Comparison of ENCODE assay signal across 8 cellular contexts in genomic region chr19:57362997-57363705, GRCh38. TPM values are rescaled to one million over a fixed set of nuclear protein-coding genes. Genes with fewer than 3 reads are reported as not detected.
DNase-seq lines count a peak whose midpoint lies in the region; ATAC-seq, FAIRE-seq and TF ChIP-seq lines count a peak whose summit lies in the region.

Gene TRAPPC2B (plus strand): TSS chr19:57363551. CDS start chr19:57364834, 1,283 bp downstream.
Gene ZNF547 (plus strand): TSS chr19:57363551. CDS start chr19:57368556, 5,005 bp downstream.

- no peaks in the 10 kb centered on the region for H3K27me3 ChIP-seq in DND-41 (ENCODE audit: insufficient read depth, low read length, poor library complexity)
- H3K27me3 ChIP-seq in esophagus squamous epithelium: no peaks in the 10 kb centered on the region
- no peaks in the 10 kb centered on the region for H3K27me3 ChIP-seq in muscle layer of duodenum (ENCODE audit: low read depth, low read length)

- WGBS in esophagus squamous epithelium, 2 donors: 2 to 5% methylated on average over 5 to 15 of the region's 50 CpGs

- peak within 1 kb of the TSS; percentile 82 for H3K4me2 ChIP-seq in DND-41 (ENCODE audit: insufficient read depth, low read length)

- TF ChIP-seq CTCF in DND-41 (IDR thresholded peaks at IDR 0.05; ENCODE audit: borderline replicate concordance, extremely low read depth, low read length, poor library complexity, severe bottlenecking) (no peak), esophagus squamous epithelium (IDR thresholded peaks at IDR 0.05) (peak in 1 of 6 experiments; percentile 14)

- no peaks in the 10 kb centered on the region for H3K27me3 Mint-ChIP-seq in activated T-helper 1 cell treated with anti-CD3 and anti-CD28 coated beads, Interleukin-12 subunit alpha, Interleukin-12 subunit beta, Interleukin-2, Interleukin-4 antibody, amounts not matched to agents 30 ng/mL and 10 ng/mL and 1 ng/mL, durations not matched to agents 14 hours and 24 hours and 36 hours (ENCODE audit: insufficient read depth)

- peak within 1 kb of the TSS; percentile 75 for H2AFZ ChIP-seq in DND-41 (ENCODE audit: low read depth, low read length)

- peak within 1 kb of the TSS; percentile 57 for H3K9ac ChIP-seq in DND-41 (ENCODE audit: low read depth, low read length)

- peaks cover 28% of the 10 kb centered on the region for H3K36me3 Mint-ChIP-seq in activated T-helper 1 cell treated with anti-CD3 and anti-CD28 coated beads, Interleukin-12 subunit alpha, Interleukin-12 subunit beta, Interleukin-2, Interleukin-4 antibody, amounts not matched to agents 30 ng/mL and 10 ng/mL and 1 ng/mL, durations not matched to agents 14 hours and 24 hours and 36 hours (ENCODE audit: low read depth)

- peak; percentile 91 for FAIRE-seq in RCC 7860 (lab: Jason Lieb, UNC)

- peaks cover 26% of the 10 kb centered on the region for H3K79me2 ChIP-seq in DND-41 (ENCODE audit: insufficient read depth, low read length)

- peak in 3 of 4 donors; percentile 5 to 67 (median 56) for TF ChIP-seq POLR2A in esophagus squamous epithelium (IDR thresholded peaks at IDR 0.05)

- H3K27ac ChIP-seq in DND-41 (ENCODE audit: low read length) (peak within 1 kb of the TSS; percentile 75), KOPT-K1 (ENCODE audit: low read depth, low read length, poor library complexity, severe bottlenecking) (peak within 1 kb of the TSS; percentile 68), esophagus squamous epithelium (peak within 1 kb of the TSS; percentile 94 to 99 (median 95)), muscle layer of duodenum (ENCODE audit: low read length) (peak within 1 kb of the TSS; percentile 92)

- H3K4me3 Mint-ChIP-seq in activated T-helper 1 cell treated with anti-CD3 and anti-CD28 coated beads, Interleukin-12 subunit alpha, Interleukin-12 subunit beta, Interleukin-2, Interleukin-4 antibody, amounts not matched to agents 30 ng/mL and 10 ng/mL and 1 ng/mL, durations not matched to agents 14 hours and 24 hours and 36 hours: peak within 1 kb of the TSS; percentile 89

- H3K4me3 ChIP-seq in DND-41 (ENCODE audit: low read depth in 1 of 2, low read length in 2 of 2) (peak within 1 kb of the TSS; percentile 60 to 74; a peak in 3 of 4 replicates), esophagus squamous epithelium (peak within 1 kb of the TSS; percentile 69 to 98 (median 82)), muscle layer of duodenum (ENCODE audit: low read depth in 1 of 2, low read length in 2 of 2) (peak within 1 kb of the TSS; percentile 70 to 80)

- peaks cover 19% of the 10 kb centered on the region for H3K4me1 ChIP-seq in DND-41 (ENCODE audit: insufficient read depth, low read length)
- peaks cover 6 to 28% (median 9%) of the 10 kb centered on the region in 3 donors for H3K4me1 ChIP-seq in esophagus squamous epithelium
- peaks cover 0 to 10% of the 10 kb centered on the region in 2 donors for H3K4me1 ChIP-seq in muscle layer of duodenum (ENCODE audit: control insufficient read depth in 1 of 2, insufficient read depth in 2 of 2, low read length in 2 of 2)

- peak within 1 kb of the TSS; percentile 97 for H3K27ac Mint-ChIP-seq in activated T-helper 1 cell treated with anti-CD3 and anti-CD28 coated beads, Interleukin-12 subunit alpha, Interleukin-12 subunit beta, Interleukin-2, Interleukin-4 antibody, amounts not matched to agents 30 ng/mL and 10 ng/mL and 1 ng/mL, durations not matched to agents 14 hours and 24 hours and 36 hours

- H3K9me3 ChIP-seq in DND-41 (ENCODE audit: insufficient read depth, low read length, severe bottlenecking) (no peaks in the 10 kb centered on the region), KOPT-K1 (ENCODE audit: insufficient read depth, low read length, poor library complexity, severe bottlenecking) (no peaks in the 10 kb centered on the region), esophagus squamous epithelium (peaks cover 0 to 3% (median 0%) of the 10 kb centered on the region in 3 donors), muscle layer of duodenum (ENCODE audit: control insufficient read depth in 1 of 2, low read length in 2 of 2) (peaks cover 7 to 14% of the 10 kb centered on the region in 2 donors)

- H4K20me1 ChIP-seq in DND-41 (ENCODE audit: insufficient read depth, low read length): no peaks in the 10 kb centered on the region

- H3K36me3 ChIP-seq in DND-41 (ENCODE audit: insufficient read depth, low read length) (peaks cover 16% of the 10 kb centered on the region), KOPT-K1 (ENCODE audit: insufficient read depth, low read length) (peaks cover 22% of the 10 kb centered on the region), esophagus squamous epithelium (peaks cover 0 to 18% (median 0%) of the 10 kb centered on the region in 3 donors), muscle layer of duodenum (ENCODE audit: control insufficient read depth in 1 of 2, insufficient read depth in 2 of 2, low read length in 2 of 2) (peaks cover 0 to 11% of the 10 kb centered on the region in 2 donors)

- ATAC-seq in DND-41 (ENCODE audit: insufficient read depth, low read depth) (peak; percentile 94), GM21825 (IDR thresholded peaks at IDR 0.05; ENCODE audit: unreplicated experiment) (peak; percentile 91)

- intact Hi-C loops in activated T-helper 1 cell treated with anti-CD3 and anti-CD28 coated beads, Interleukin-12 subunit alpha, Interleukin-12 subunit beta, Interleukin-2, Interleukin-4 antibody, amounts not matched to agents 30 ng/mL and 10 ng/mL and 1 ng/mL, durations not matched to agents 14 hours and 24 hours and 36 hours (cut with micrococcal nuclease): loop anchor here (1.0 to 2.0 kb wide), 16 partner anchors 12 to 820 kb away; partner anchors contain the start of genes ZNF17, ZNF211, ZNF264 and ZNF274
- intact Hi-C loops in esophagus squamous epithelium (cut with DNase I): loop anchor here (10.0 kb wide), 1 partner anchor 642 kb away; the partner anchor contains the start of gene ZNF606

- peaks cover 50% of the 10 kb centered on the region for H3K9me3 Mint-ChIP-seq in activated T-helper 1 cell treated with anti-CD3 and anti-CD28 coated beads, Interleukin-12 subunit alpha, Interleukin-12 subunit beta, Interleukin-2, Interleukin-4 antibody, amounts not matched to agents 30 ng/mL and 10 ng/mL and 1 ng/mL, durations not matched to agents 14 hours and 24 hours and 36 hours

- DNase-seq in DND-41 (peak; percentile 99), RCC 7860 (ENCODE audit: low spot score) (peak; percentile 93), esophagus squamous epithelium (lab: John Stamatoyannopoulos, UW) (peak; percentile 90)
- DNase-seq in activated T-helper 1 cell treated with anti-CD3 and anti-CD28 coated beads, Interleukin-12 subunit alpha, Interleukin-12 subunit beta, Interleukin-2, Interleukin-4 antibody, amounts not matched to agents 30 ng/mL and 10 ng/mL and 1 ng/mL, durations not matched to agents 14 hours and 24 hours and 36 hours (ENCODE audit: low spot score): peak; percentile 98
- DNase-seq in stimulated activated CD8-positive, alpha-beta memory T cell treated with anti-CD3 and anti-CD28 coated beads, Interleukin-7, amount 100 ng/mL, for 24 hours (ENCODE audit: low read depth): peak; percentile 94

- peaks cover 17% of the 10 kb centered on the region for H3K4me1 Mint-ChIP-seq in activated T-helper 1 cell treated with anti-CD3 and anti-CD28 coated beads, Interleukin-12 subunit alpha, Interleukin-12 subunit beta, Interleukin-2, Interleukin-4 antibody, amounts not matched to agents 30 ng/mL and 10 ng/mL and 1 ng/mL, durations not matched to agents 14 hours and 24 hours and 36 hours (ENCODE audit: low read depth)

RNA-seq across cellular contexts. Expression of gene TRAPPC2B, which starts in this region (rescaled TPM):
- total RNA-seq in activated T-helper 1 cell treated with anti-CD3 and anti-CD28 coated beads, Interleukin-12 subunit alpha, Interleukin-12 subunit beta, Interleukin-2, Interleukin-4 antibody, amounts not matched to agents 30 ng/mL and 10 ng/mL and 1 ng/mL, durations not matched to agents 14 hours and 24 hours and 36 hours: 3.8 and 4.7 TPM in 2 replicates
- 10 to 100 TPM; 14.7 to 24.6 (median 17.9) TPM for total RNA-seq in esophagus squamous epithelium

RNA-seq across cellular contexts. Expression of gene ZNF547, which starts in this region (rescaled TPM):
- 0.69 and 0.93 TPM in 2 replicates for total RNA-seq in activated T-helper 1 cell treated with anti-CD3 and anti-CD28 coated beads, Interleukin-12 subunit alpha, Interleukin-12 subunit beta, Interleukin-2, Interleukin-4 antibody, amounts not matched to agents 30 ng/mL and 10 ng/mL and 1 ng/mL, durations not matched to agents 14 hours and 24 hours and 36 hours
- total RNA-seq in esophagus squamous epithelium: 1 to 10 TPM; 1.1 to 6.7 (median 3.1) TPM

Comparison
In these comparisons a context has a peak if more than half of its experiments do, and no peak if none do; other contexts are left out.
1. Peak in every context shown above with its lines: DNase-seq, ATAC-seq, H3K4me3 ChIP-seq and H3K27ac ChIP-seq.